13 cellular contexts compared by ENCODE assay signal in the genomic region with DNA sequence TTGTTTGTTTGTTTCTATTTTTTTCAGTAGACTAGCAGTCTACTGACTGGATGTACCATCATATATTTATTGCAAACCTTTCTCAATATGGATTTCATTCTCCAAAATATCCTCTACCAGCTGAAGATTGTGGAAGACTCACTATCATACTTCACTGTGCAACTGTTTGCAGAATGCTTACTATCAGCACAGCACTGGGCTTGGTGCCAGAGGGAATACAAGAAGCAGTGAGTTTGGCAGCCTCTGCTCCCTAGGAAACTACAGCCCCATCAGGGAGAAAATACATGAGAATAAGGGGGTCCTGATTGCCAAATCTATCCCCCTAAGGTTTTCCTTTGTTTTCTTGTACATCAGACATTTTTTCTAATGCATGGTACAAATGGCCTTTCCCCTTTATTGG. TPM values are rescaled to one million over a fixed set of nuclear protein-coding genes. Genes with fewer than 3 reads are reported as not detected.
DNase-seq lines count a peak whose midpoint lies in the region; ATAC-seq and TF ChIP-seq lines count a peak whose summit lies in the region.
"Had no signal": no experiment of that assay in that cellular context is flagged by ENCODE, and none has a peak within 500 bp of the region (broad histone marks: within the 10 kb centered on the region; RNA-seq: fewer than 3 reads in every experiment).

No MANE protein-coding gene starts in this region.

- H3K27ac ChIP-seq in liver (ENCODE audit: low read depth in 1 of 2, low read length in 2 of 2): no peak overlapping the region
- H3K27ac ChIP-seq: VCaP had no signal

- TF ChIP-seq CTCF in liver (IDR thresholded peaks at IDR 0.05; ENCODE audit: low read depth, low read length, missing input control): no peak

- H3K4me1 ChIP-seq in liver (ENCODE audit: control insufficient read depth in 4 of 4, insufficient read depth in 4 of 4, low read length in 3 of 4): peaks cover 0 to 20% (median 8%) of the 10 kb centered on the region in 4 donors

- H3K9ac ChIP-seq in liver (ENCODE audit: low read depth in 1 of 2, low read length in 2 of 2): no peak overlapping the region

- peaks cover 3 to 44% (median 27%) of the 10 kb centered on the region in 4 donors for H3K36me3 ChIP-seq in liver (ENCODE audit: control insufficient read depth in 4 of 4, insufficient read depth in 3 of 4, low read depth in 1 of 4, low read length in 3 of 4)

- no peaks in the 10 kb centered on the region for H3K9me3 ChIP-seq in liver (ENCODE audit: control insufficient read depth in 4 of 4, low read length in 3 of 4)

- no peaks in the 10 kb centered on the region for H3K27me3 ChIP-seq in liver (ENCODE audit: control insufficient read depth in 4 of 4, insufficient read depth in 4 of 4, low read length in 3 of 4)

- H3K4me3 ChIP-seq in liver (ENCODE audit: low read depth in 1 of 3, low read length in 3 of 3): no peak overlapping the region

- TF ChIP-seq RAD21 in liver (IDR thresholded peaks at IDR 0.05): peak; percentile 16 to 46

- ATAC-seq in GM18868 (IDR thresholded peaks at IDR 0.05; ENCODE audit: unreplicated experiment) (no peak), HG02938 (IDR thresholded peaks at IDR 0.05; ENCODE audit: unreplicated experiment) (no peak), GM21528 (IDR thresholded peaks at IDR 0.05; ENCODE audit: low FRiP score, unreplicated experiment) (no peak)

- DNase-seq in COR-L47 (lab: John Stamatoyannopoulos, UW): peak; percentile 29
- peak; percentile 79 for DNase-seq in NCI-H1105 treated with DMSO at 0.1 percent for 48 hours (lab: John Stamatoyannopoulos, UW)
- DNase-seq in dermis blood vessel endothelial cell: peak; percentile 27
- no peak for DNase-seq in NCI-H510A (lab: John Stamatoyannopoulos, UW)
- DNase-seq: activated naive CD8-positive, alpha-beta T cell treated with anti-CD3 and anti-CD28 coated beads, Interleukin-2, amount 10 ng/mL, durations not matched to agents 7 days and 5 days; C1 segment of cervical spinal cord; NCI-H524 treated with DMSO at 0.1 percent for 48 hours; SIG-M5 had no signal

TF ChIP-seq in liver, 16 proteins besides CTCF, POLR2A, EP300 and RAD21:
- TF ChIP-seq, protein P1, sequence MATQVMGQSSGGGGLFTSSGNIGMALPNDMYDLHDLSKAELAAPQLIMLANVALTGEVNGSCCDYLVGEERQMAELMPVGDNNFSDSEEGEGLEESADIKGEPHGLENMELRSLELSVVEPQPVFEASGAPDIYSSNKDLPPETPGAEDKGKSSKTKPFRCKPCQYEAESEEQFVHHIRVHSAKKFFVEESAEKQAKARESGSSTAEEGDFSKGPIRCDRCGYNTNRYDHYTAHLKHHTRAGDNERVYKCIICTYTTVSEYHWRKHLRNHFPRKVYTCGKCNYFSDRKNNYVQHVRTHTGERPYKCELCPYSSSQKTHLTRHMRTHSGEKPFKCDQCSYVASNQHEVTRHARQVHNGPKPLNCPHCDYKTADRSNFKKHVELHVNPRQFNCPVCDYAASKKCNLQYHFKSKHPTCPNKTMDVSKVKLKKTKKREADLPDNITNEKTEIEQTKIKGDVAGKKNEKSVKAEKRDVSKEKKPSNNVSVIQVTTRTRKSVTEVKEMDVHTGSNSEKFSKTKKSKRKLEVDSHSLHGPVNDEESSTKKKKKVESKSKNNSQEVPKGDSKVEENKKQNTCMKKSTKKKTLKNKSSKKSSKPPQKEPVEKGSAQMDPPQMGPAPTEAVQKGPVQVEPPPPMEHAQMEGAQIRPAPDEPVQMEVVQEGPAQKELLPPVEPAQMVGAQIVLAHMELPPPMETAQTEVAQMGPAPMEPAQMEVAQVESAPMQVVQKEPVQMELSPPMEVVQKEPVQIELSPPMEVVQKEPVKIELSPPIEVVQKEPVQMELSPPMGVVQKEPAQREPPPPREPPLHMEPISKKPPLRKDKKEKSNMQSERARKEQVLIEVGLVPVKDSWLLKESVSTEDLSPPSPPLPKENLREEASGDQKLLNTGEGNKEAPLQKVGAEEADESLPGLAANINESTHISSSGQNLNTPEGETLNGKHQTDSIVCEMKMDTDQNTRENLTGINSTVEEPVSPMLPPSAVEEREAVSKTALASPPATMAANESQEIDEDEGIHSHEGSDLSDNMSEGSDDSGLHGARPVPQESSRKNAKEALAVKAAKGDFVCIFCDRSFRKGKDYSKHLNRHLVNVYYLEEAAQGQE (IDR thresholded peaks at IDR 0.05): no peak
- TF ChIP-seq TAF1 (conservative IDR thresholded peaks at IDR 0.05) (no peak), JUND (IDR thresholded peaks at IDR 0.05) (no peak), RXRA (IDR thresholded peaks at IDR 0.05) (no peak), FOXA1 (IDR thresholded peaks at IDR 0.05) (no peak), GABPA (IDR thresholded peaks at IDR 0.05 in 1 of 2, conservative IDR thresholded peaks at IDR 0.05 in 1 of 2) (no peak), NR2F2 (IDR thresholded peaks at IDR 0.05) (no peak), EGR1 (IDR thresholded peaks at IDR 0.05; ENCODE audit: low read depth in 2 of 2) (no peak)
- TF ChIP-seq, protein P2, sequence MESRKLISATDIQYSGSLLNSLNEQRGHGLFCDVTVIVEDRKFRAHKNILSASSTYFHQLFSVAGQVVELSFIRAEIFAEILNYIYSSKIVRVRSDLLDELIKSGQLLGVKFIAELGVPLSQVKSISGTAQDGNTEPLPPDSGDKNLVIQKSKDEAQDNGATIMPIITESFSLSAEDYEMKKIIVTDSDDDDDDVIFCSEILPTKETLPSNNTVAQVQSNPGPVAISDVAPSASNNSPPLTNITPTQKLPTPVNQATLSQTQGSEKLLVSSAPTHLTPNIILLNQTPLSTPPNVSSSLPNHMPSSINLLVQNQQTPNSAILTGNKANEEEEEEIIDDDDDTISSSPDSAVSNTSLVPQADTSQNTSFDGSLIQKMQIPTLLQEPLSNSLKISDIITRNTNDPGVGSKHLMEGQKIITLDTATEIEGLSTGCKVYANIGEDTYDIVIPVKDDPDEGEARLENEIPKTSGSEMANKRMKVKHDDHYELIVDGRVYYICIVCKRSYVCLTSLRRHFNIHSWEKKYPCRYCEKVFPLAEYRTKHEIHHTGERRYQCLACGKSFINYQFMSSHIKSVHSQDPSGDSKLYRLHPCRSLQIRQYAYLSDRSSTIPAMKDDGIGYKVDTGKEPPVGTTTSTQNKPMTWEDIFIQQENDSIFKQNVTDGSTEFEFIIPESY (IDR thresholded peaks at IDR 0.05): no peak
- TF ChIP-seq, protein P3, sequence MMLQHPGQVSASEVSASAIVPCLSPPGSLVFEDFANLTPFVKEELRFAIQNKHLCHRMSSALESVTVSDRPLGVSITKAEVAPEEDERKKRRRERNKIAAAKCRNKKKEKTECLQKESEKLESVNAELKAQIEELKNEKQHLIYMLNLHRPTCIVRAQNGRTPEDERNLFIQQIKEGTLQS (IDR thresholded peaks at IDR 0.05): no peak

RNA-seq across cellular contexts. Expression of a gene that starts 27.5 kb away (rescaled TPM):
- under 0.01 TPM in 1 of 2 replicates, not detected in the other for total RNA-seq in dermis blood vessel endothelial cell
- total RNA-seq in liver: 100 to 1,000 TPM in 1 of 2 donors, 1 to 10 TPM in 1; 1.4 to 103 TPM
- 100 to 1,000 TPM in 1 of 2 donors, 10 to 100 TPM in 1; 69.9 to 111 TPM for polyA plus RNA-seq in liver
